Comparison of ENCODE assay signal across 13 cellular contexts in genomic region chr22:46025973-46026906, GRCh38. TPM values are rescaled to one million over a fixed set of nuclear protein-coding genes. Genes with fewer than 3 reads are reported as not detected.
DNase-seq lines count a peak whose midpoint lies in the region; ATAC-seq and TF ChIP-seq lines count a peak whose summit lies in the region.
"Had no signal": no experiment of that assay in that cellular context is flagged by ENCODE, and none has a peak within 500 bp of the region (broad histone marks: within the 10 kb centered on the region; RNA-seq: fewer than 3 reads in every experiment).

No MANE protein-coding gene starts in this region.

- DNase-seq in Right ventricle myocardium superior (peak; percentile 18), Right ventricle myocardium inferior (ENCODE audit: missing footprints) (no peak), heart left ventricle (peak in 1 of 5 donors; percentile 17), ovary (peak in 4 of 5 donors; percentile 29 to 43 (median 36)), vagina (ENCODE audit: extremely low spot score in 2 of 2) (no peak), NCI-H748 treated with DMSO at 0.1 percent for 48 hours (lab: John Stamatoyannopoulos, UW) (no peak), NCI-H187 treated with DMSO at 0.1 percent for 48 hours (lab: John Stamatoyannopoulos, UW) (no peak), NCI-H1417 treated with DMSO at 0.1 percent for 48 hours (lab: John Stamatoyannopoulos, UW) (no peak)
- DNase-seq: GDM1, GOT3, Karpas-422, NCI-H774 had no signal

- intact Hi-C loops in Right ventricle myocardium superior (cut with DNase I) (no loop called here), Right ventricle myocardium inferior (cut with DNase I) (no loop called here), heart left ventricle (cut with DNase I) (no loop called here), ovary (cut with DNase I) (no loop called here), vagina (cut with DNase I) (no loop called here)

- peak; percentile 2 for ATAC-seq in Right ventricle myocardium superior (ENCODE audit: poor library complexity)
- ATAC-seq in Right ventricle myocardium inferior, result no peak
- no peak for ATAC-seq in heart left ventricle

- no peak for TF ChIP-seq CTCF in heart left ventricle (IDR thresholded peaks at IDR 0.05)
- no peak for TF ChIP-seq CTCF in ovary (IDR thresholded peaks at IDR 0.05)
- TF ChIP-seq CTCF in vagina (IDR thresholded peaks at IDR 0.05), result no peak

- H3K4me1 ChIP-seq in heart left ventricle, result peaks cover 0 to 27% (median 14%) of the 10 kb centered on the region in 12 donors
- H3K4me1 ChIP-seq in ovary (ENCODE audit: insufficient read depth), result peaks cover 6% of the 10 kb centered on the region
- peaks cover 24% of the 10 kb centered on the region for H3K4me1 ChIP-seq in vagina

- H3K27me3 ChIP-seq in heart left ventricle (peaks cover 0 to 7% (median 0%) of the 10 kb centered on the region in 9 donors), ovary (no peaks in the 10 kb centered on the region), vagina (no peaks in the 10 kb centered on the region)
- H3K27me3 ChIP-seq: upper lobe of left lung had no signal

- H3K9me3 ChIP-seq in heart left ventricle (no peaks in the 10 kb centered on the region), ovary (no peaks in the 10 kb centered on the region), vagina (no peaks in the 10 kb centered on the region)
- H3K9me3 ChIP-seq: upper lobe of left lung had no signal

- H3K27ac ChIP-seq in heart left ventricle, result peak overlapping the region in 10 of 12 donors; percentile 78 to 93 (median 86)
- peak overlapping the region in 1 of 2 donors; percentile 74 for H3K27ac ChIP-seq in ovary
- peak overlapping the region; percentile 75 for H3K27ac ChIP-seq in vagina

- H3K36me3 ChIP-seq in heart left ventricle (no peaks in the 10 kb centered on the region), ovary (no peaks in the 10 kb centered on the region), vagina (no peaks in the 10 kb centered on the region)
- H3K36me3 ChIP-seq: upper lobe of left lung had no signal

- TF ChIP-seq EP300 in ovary (IDR thresholded peaks at IDR 0.05), result no peak

- H3K4me3 ChIP-seq in heart left ventricle (peak overlapping the region in 3 of 12 donors; percentile 56 to 61 (median 56)), ovary (no peak overlapping the region), vagina (peak overlapping the region in 1 of 2 donors; percentile 38)

- TF ChIP-seq POLR2A in heart left ventricle (IDR thresholded peaks at IDR 0.05) (no peak), ovary (IDR thresholded peaks at IDR 0.05) (no peak), vagina (IDR thresholded peaks at IDR 0.05) (no peak)

- WGBS in heart left ventricle, 4 donors, result 90 to 95% (median 94%) methylated on average over 14 to 17 of the region's 17 CpGs
- WGBS in ovary, 3 donors, result 94 to 95% (median 94%) methylated on average over 17 of the region's 17 CpGs

RNA-seq across cellular contexts. Expression of gene WNT7B, which starts 49.3 kb away (rescaled TPM):
- total RNA-seq in Right ventricle myocardium superior (not detected), Right ventricle myocardium inferior (not detected), heart left ventricle (under 1 TPM in 1 of 9 donors, not detected in 8; 0.36 TPM), ovary (1 to 10 TPM in 1 of 7 donors, under 1 TPM in 3, not detected in 3; 0.22 to 2.5 (median 0.59) TPM), vagina (7.1 TPM)
- polyA plus RNA-seq in heart left ventricle (not detected), ovary (not detected)

Comparison
In these comparisons a context has a peak if more than half of its experiments do, and no peak if none do; other contexts are left out.
1. DNase-seq: peak in Right ventricle myocardium superior (single experiment) and ovary (4 of 5); none in Right ventricle myocardium inferior (single experiment), vagina (0 of 2), NCI-H748 treated with DMSO at 0.1 percent for 48 hours (single experiment), NCI-H187 treated with DMSO at 0.1 percent for 48 hours (single experiment) and NCI-H1417 treated with DMSO at 0.1 percent for 48 hours (single experiment).